8 cellular contexts compared by ENCODE assay signal in the genomic region with DNA sequence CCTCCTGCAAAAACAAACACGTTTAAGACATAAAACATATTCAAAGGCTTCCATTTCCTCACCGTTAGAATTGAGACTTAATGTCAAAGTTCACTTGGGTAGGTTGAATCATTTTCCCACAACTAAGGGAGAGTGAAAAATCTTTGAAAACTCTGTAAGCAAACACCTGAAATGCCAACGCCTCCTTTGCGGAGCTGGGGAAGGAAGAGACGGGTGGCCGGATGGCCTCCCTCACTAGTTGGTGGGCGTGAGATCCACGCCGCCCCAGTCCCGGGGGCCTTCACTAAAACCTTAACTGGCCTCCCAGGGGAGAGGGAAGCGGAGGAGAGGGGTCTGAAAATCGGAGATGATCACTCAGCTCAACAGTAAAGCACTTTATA. TPM values are rescaled to one million over a fixed set of nuclear protein-coding genes. Genes with fewer than 3 reads are reported as not detected.
DNase-seq lines count a peak whose midpoint lies in the region; ATAC-seq and TF ChIP-seq lines count a peak whose summit lies in the region.

No MANE protein-coding gene starts in this region.

- H3K27me3 Mint-ChIP-seq in activated CD8-positive, alpha-beta T cell treated with anti-CD3 and anti-CD28 coated beads, Interleukin-2, amount 10 ng/mL, durations not matched to agents 7 days and 5 days (ENCODE audit: low read depth) = no peaks in the 10 kb centered on the region

- no peak overlapping the region for H2AK5ac ChIP-seq in neuronal stem cell (ENCODE audit: low read depth, low read length)

- H3K4me3 ChIP-seq in GM06990 (replicated peaks; ENCODE audit: low read depth, low read length) (peak overlapping the region; percentile 75), HUES64 (ENCODE audit: low read length) (peak overlapping the region; percentile 82), neuronal stem cell (ENCODE audit: low read length in 2 of 2) (peak overlapping the region; percentile 68 to 85)

- POLR2A ChIA-PET in activated CD8-positive, alpha-beta T cell treated with anti-CD3 and anti-CD28 coated beads, Interleukin-2, amount 10 ng/mL, durations not matched to agents 7 days and 5 days (lab: Charles Lee) = interaction anchor here (0.6 to 4.7 kb wide), 12 partner anchors 10 to 275 kb away, joined by 3 to 71 read pairs (median 4); a partner anchor contains a TSS

- H3K27me3 ChIP-seq in GM06990 (replicated peaks; ENCODE audit: control insufficient read depth, insufficient read depth, low read length) (no peaks in the 10 kb centered on the region), HUES64 (ENCODE audit: insufficient read depth, low read length) (no peaks in the 10 kb centered on the region), neuronal stem cell (ENCODE audit: control insufficient read depth in 3 of 3, insufficient read depth in 3 of 3, low read depth in 1 of 3, low read length in 3 of 3) (no peaks in the 10 kb centered on the region)

- H3K9me3 Mint-ChIP-seq in activated CD8-positive, alpha-beta T cell treated with anti-CD3 and anti-CD28 coated beads, Interleukin-2, amount 10 ng/mL, durations not matched to agents 7 days and 5 days (ENCODE audit: insufficient read depth) = no peaks in the 10 kb centered on the region

- no peak overlapping the region for H2BK12ac ChIP-seq in neuronal stem cell (ENCODE audit: low read length)

- no peak overlapping the region for H2BK5ac ChIP-seq in neuronal stem cell (ENCODE audit: low read length)

- H3K4me3 Mint-ChIP-seq in activated CD8-positive, alpha-beta T cell treated with anti-CD3 and anti-CD28 coated beads, Interleukin-2, amount 10 ng/mL, durations not matched to agents 7 days and 5 days = peak overlapping the region; percentile 97

- H3K27ac Mint-ChIP-seq in activated CD8-positive, alpha-beta T cell treated with anti-CD3 and anti-CD28 coated beads, Interleukin-2, amount 10 ng/mL, durations not matched to agents 7 days and 5 days = peak overlapping the region; percentile 96

- H3K4ac ChIP-seq in neuronal stem cell (ENCODE audit: low read length) = no peak overlapping the region

- no peak overlapping the region for H4K91ac ChIP-seq in neuronal stem cell (ENCODE audit: low read depth, low read length, poor library complexity)

- TF ChIP-seq CTCF in GM06990 (IDR thresholded peaks at IDR 0.05; ENCODE audit: insufficient read depth, low read length, poor library complexity, severe bottlenecking) = no peak

- H2BK15ac ChIP-seq in neuronal stem cell (ENCODE audit: low read length) = no peak overlapping the region

- peak overlapping the region; percentile 68 for H3K4me2 ChIP-seq in neuronal stem cell (ENCODE audit: insufficient read depth, low read length, poor library complexity, severe bottlenecking)

- no peak for TF ChIP-seq POLR2A in erythroblast (IDR thresholded peaks at IDR 0.05; ENCODE audit: low read length)

- H3K18ac ChIP-seq in neuronal stem cell (ENCODE audit: low read length) = peak overlapping the region; percentile 20

- 1% methylated on average over 11 of the region's 12 CpGs for WGBS in HUES64
- no CpG with 5 or more reads among the region's 12 CpGs for WGBS in neuronal stem cell (ENCODE audit: extremely low coverage in 2 of 2, insufficient read length in 2 of 2, insufficient replicate concordance in 1 of 2), 2 donors

- peaks cover 5% of the 10 kb centered on the region; the same call in 1 of the 2 replicates for H3K4me1 ChIP-seq in HUES64 (ENCODE audit: insufficient read depth, low read length)
- H3K4me1 ChIP-seq in neuronal stem cell (ENCODE audit: control insufficient read depth in 2 of 2, insufficient read depth in 1 of 2, low read depth in 1 of 2, low read length in 2 of 2) = peaks cover 4 to 10% of the 10 kb centered on the region in 2 donors

- H2BK120ac ChIP-seq in neuronal stem cell (ENCODE audit: low read depth, low read length) = no peak overlapping the region

- peak; percentile 37 for DNase-seq in GM06990 (ENCODE audit: extremely low read depth, insufficient read length)
- peak; percentile 51 for DNase-seq in activated CD8-positive, alpha-beta T cell treated with anti-CD3 and anti-CD28 coated beads, Interleukin-2, amount 10 ng/mL, durations not matched to agents 7 days and 5 days
- DNase-seq in erythroblast (lab: John Stamatoyannopoulos, UW) = peak; percentile 49 to 54
- DNase-seq in neuronal stem cell (ENCODE audit: low spot score) = no peak
- no peak for DNase-seq in NCI-H345 treated with DMSO at 0.1 percent for 48 hours (lab: John Stamatoyannopoulos, UW; ENCODE audit: unreplicated experiment)
- DNase-seq in NCI-H226 = no peak
- no peak for DNase-seq in iPS-NIHi7 (ENCODE audit: extremely low spot score)

- H3K36me3 ChIP-seq in GM06990 (ENCODE audit: control insufficient read depth, insufficient read depth, low read length) (no peaks in the 10 kb centered on the region), HUES64 (ENCODE audit: insufficient read depth, low read length) (no peaks in the 10 kb centered on the region), neuronal stem cell (replicated peaks in 1 of 2; ENCODE audit: control insufficient read depth in 2 of 2, insufficient read depth in 2 of 2, low read length in 2 of 2) (peaks cover 2 to 23% of the 10 kb centered on the region in 2 donors)

- H3K9ac ChIP-seq in HUES64 (ENCODE audit: low read depth, low read length) (peak overlapping the region; percentile 88), neuronal stem cell (ENCODE audit: low read depth, low read length, poor library complexity) (peak overlapping the region; percentile 79)

- no peak overlapping the region for H4K8ac ChIP-seq in neuronal stem cell (ENCODE audit: low read depth, low read length)

- peaks cover 50% of the 10 kb centered on the region for H3K4me1 Mint-ChIP-seq in activated CD8-positive, alpha-beta T cell treated with anti-CD3 and anti-CD28 coated beads, Interleukin-2, amount 10 ng/mL, durations not matched to agents 7 days and 5 days (ENCODE audit: low read depth)

- CTCF ChIA-PET in activated CD8-positive, alpha-beta T cell treated with anti-CD3 and anti-CD28 coated beads, Interleukin-2, amount 10 ng/mL, durations not matched to agents 7 days and 5 days (lab: Charles Lee) = interaction anchor here (1.0 to 5.8 kb wide), 12 partner anchors 9 to 161 kb away, joined by 3 to 40 read pairs (median 8); a partner anchor contains a TSS

- H3K9me3 ChIP-seq in HUES64 (ENCODE audit: insufficient read depth, low read depth, low read length) = no peaks in the 10 kb centered on the region
- peaks cover 0 to 2% of the 10 kb centered on the region in 2 donors for H3K9me3 ChIP-seq in neuronal stem cell (replicated peaks in 1 of 2; ENCODE audit: control insufficient read depth in 2 of 2, insufficient read depth in 1 of 2, low read depth in 1 of 2, low read length in 2 of 2)

- H3K23ac ChIP-seq in neuronal stem cell (ENCODE audit: low read depth, low read length, poor library complexity) = no peak overlapping the region

- H3K14ac ChIP-seq in neuronal stem cell (ENCODE audit: low read length) = no peak overlapping the region

- H3K79me1 ChIP-seq in neuronal stem cell (ENCODE audit: low read depth, low read length) = peaks cover 1% of the 10 kb centered on the region

- peaks cover 29% of the 10 kb centered on the region for H3K36me3 Mint-ChIP-seq in activated CD8-positive, alpha-beta T cell treated with anti-CD3 and anti-CD28 coated beads, Interleukin-2, amount 10 ng/mL, durations not matched to agents 7 days and 5 days (ENCODE audit: low read depth)

- peak; percentile 21 for ATAC-seq in activated CD8-positive, alpha-beta T cell treated with anti-CD3 and anti-CD28 coated beads, Interleukin-2, amount 10 ng/mL, durations not matched to agents 7 days and 5 days

- peak overlapping the region; percentile 90 for H3K27ac ChIP-seq in HUES64 (ENCODE audit: low read depth, low read length)
- H3K27ac ChIP-seq in neuronal stem cell (replicated peaks; ENCODE audit: low read length) = peak overlapping the region; percentile 74

- peak overlapping the region; percentile 80 for H2AFZ ChIP-seq in neuronal stem cell (ENCODE audit: low read length)

RNA-seq across cellular contexts. Expression of a gene that starts 0.8 kb away (rescaled TPM):
- 35.0 TPM for polyA plus RNA-seq in HUES64 (2013, experiment 1 of 2)
- 37.5 TPM for polyA plus RNA-seq in HUES64 (2013, experiment 2 of 2)
- total RNA-seq in activated CD8-positive, alpha-beta T cell treated with anti-CD3 and anti-CD28 coated beads, Interleukin-2, amount 10 ng/mL, durations not matched to agents 7 days and 5 days = 10 to 100 TPM; 32.9 to 33.7 TPM
- polyA plus RNA-seq in neuronal stem cell (2013, experiment 1 of 2) = 46.9 TPM
- 45.0 TPM for polyA plus RNA-seq in neuronal stem cell (2013, experiment 2 of 2)

RNA-seq across cellular contexts. Expression of a gene that starts 10.4 kb away (rescaled TPM):
- polyA plus RNA-seq in HUES64 (2013, experiment 1 of 2) = 84.4 TPM
- 93.9 TPM for polyA plus RNA-seq in HUES64 (2013, experiment 2 of 2)
- total RNA-seq in activated CD8-positive, alpha-beta T cell treated with anti-CD3 and anti-CD28 coated beads, Interleukin-2, amount 10 ng/mL, durations not matched to agents 7 days and 5 days = 100 to 1,000 TPM; 125 to 143 TPM
- polyA plus RNA-seq in neuronal stem cell (2013, experiment 1 of 2) = 99.1 TPM
- 95.0 TPM for polyA plus RNA-seq in neuronal stem cell (2013, experiment 2 of 2)

Comparison
In these comparisons a context has a peak if more than half of its experiments do, and no peak if none do; other contexts are left out.
1. DNase-seq: peak in GM06990 (single experiment), activated CD8-positive, alpha-beta T cell treated with anti-CD3 and anti-CD28 coated beads, Interleukin-2, amount 10 ng/mL, durations not matched to agents 7 days and 5 days (single experiment) and erythroblast (2 of 2); none in neuronal stem cell (single experiment), NCI-H345 treated with DMSO at 0.1 percent for 48 hours (single experiment), NCI-H226 (single experiment) and iPS-NIHi7 (single experiment).
2. Peak in every context shown above with its lines, with median percentiles within 50 percentile points of each other: H3K4me3 ChIP-seq.